In genomic region chr17:75524971-75525805, GRCh38 we compare ENCODE assay signal across 1 cellular context.
TF ChIP-seq lines count a peak whose summit lies in the region.

Gene LLGL2 (plus strand): TSS chr17:75525697. CDS start chr17:75543427, 17,730 bp downstream.

TF ChIP-seq in HepG2, 621 proteins besides CTCF, POLR2A, EP300 and RAD21 (continued from another document and continues in another):
- TF ChIP-seq ZNF446 (CRISPR knock-in tag; IDR thresholded peaks at IDR 0.05) (0 out of 2 replicates have a peak, but pooled peaks have one; percentile 66), ZNF33A (CRISPR knock-in tag; IDR thresholded peaks at IDR 0.05; ENCODE audit: borderline replicate concordance) (no peak), ETV5 (CRISPR knock-in tag; IDR thresholded peaks at IDR 0.05; ENCODE audit: borderline replicate concordance) (peak; percentile 31; the same call in 1 of the 2 replicates), KDM1A (CRISPR knock-in tag; IDR thresholded peaks at IDR 0.05) (0 out of 2 replicates have a peak, but pooled peaks have one; percentile 39), CREBL2 (CRISPR knock-in tag; IDR thresholded peaks at IDR 0.05; ENCODE audit: borderline replicate concordance) (no peak; the same call in 1 of the 2 replicates), ZNF142 (CRISPR knock-in tag; IDR thresholded peaks at IDR 0.05) (0 out of 2 replicates have a peak, but pooled peaks have one; percentile 58), ATF7-NPFF (CRISPR knock-in tag; IDR thresholded peaks at IDR 0.05; ENCODE audit: low read depth) (peak; percentile 38; the same call in 1 of the 2 replicates), RNF2 (conservative IDR thresholded peaks at IDR 0.05; ENCODE audit: low read depth) (peak; percentile 47; the same call in 1 of the 2 replicates), HNRNPLL (IDR thresholded peaks at IDR 0.05; ENCODE audit: low read depth, low read length, poor library complexity, severe bottlenecking) (peak; percentile 82), TEAD3 (CRISPR knock-in tag; optimal IDR thresholded peaks at IDR 0.05; ENCODE audit: borderline replicate concordance) (peak; percentile 25), ATF5 (CRISPR knock-in tag; IDR thresholded peaks at IDR 0.05; ENCODE audit: low read depth) (no peak), FOSL2 (CRISPR knock-in tag; IDR thresholded peaks at IDR 0.05) (peak; percentile 4), UBTF (CRISPR knock-in tag; IDR thresholded peaks at IDR 0.05) (peak; percentile 90), NFKBIZ (CRISPR knock-in tag; IDR thresholded peaks at IDR 0.05) (peak; percentile 76), SRSF1 (optimal IDR thresholded peaks at IDR 0.05; ENCODE audit: low read depth, low read length) (peak; percentile 66), HMGXB3 (CRISPR knock-in tag; IDR thresholded peaks at IDR 0.05; ENCODE audit: borderline replicate concordance) (no peak), ZNF562 (CRISPR knock-in tag; IDR thresholded peaks at IDR 0.05; ENCODE audit: borderline replicate concordance) (no peak), ZNF260 (CRISPR knock-in tag; IDR thresholded peaks at IDR 0.05; ENCODE audit: borderline replicate concordance, low read depth) (no peak), CERS6 (CRISPR knock-in tag; IDR thresholded peaks at IDR 0.05) (0 out of 2 replicates have a peak, but pooled peaks have one; percentile 45), ZNF432 (CRISPR knock-in tag; IDR thresholded peaks at IDR 0.05; ENCODE audit: borderline replicate concordance) (no peak), ZBTB43 (CRISPR knock-in tag; conservative IDR thresholded peaks at IDR 0.05) (peak; percentile 65; the same call in 1 of the 2 replicates), HNF4A (CRISPR knock-in tag; IDR thresholded peaks at IDR 0.05) (0 out of 2 replicates have a peak, but pooled peaks have one; percentile 3), ELF3 (CRISPR knock-in tag; IDR thresholded peaks at IDR 0.05) (peak; percentile 63), ZNF607 (CRISPR knock-in tag; IDR thresholded peaks at IDR 0.05; ENCODE audit: borderline replicate concordance) (peak; percentile 73; the same call in 1 of the 2 replicates), ZNF709 (CRISPR knock-in tag; IDR thresholded peaks at IDR 0.05) (peak; percentile 87; the same call in 1 of the 2 replicates), SKI (IDR thresholded peaks at IDR 0.05; ENCODE audit: partially characterized antibody) (peak; percentile 51), ZNF598 (CRISPR knock-in tag; IDR thresholded peaks at IDR 0.05; ENCODE audit: borderline replicate concordance) (no peak; the same call in 1 of the 2 replicates), ARNT2 (CRISPR knock-in tag; IDR thresholded peaks at IDR 0.05; ENCODE audit: low read depth) (peak; percentile 27; the same call in 1 of the 2 replicates), ZNF792 (CRISPR knock-in tag; IDR thresholded peaks at IDR 0.05) (peak; percentile 83), YY1 (IDR thresholded peaks at IDR 0.05; ENCODE audit: insufficient read depth, insufficient replicate concordance, low read depth, low read length) (peak; percentile 76), NR0B2 (CRISPR knock-in tag; IDR thresholded peaks at IDR 0.05) (peak; percentile 65), EED (CRISPR knock-in tag; IDR thresholded peaks at IDR 0.05) (no peak), ZKSCAN8 (CRISPR knock-in tag; IDR thresholded peaks at IDR 0.05; ENCODE audit: borderline replicate concordance) (peak; percentile 49; the same call in 1 of the 2 replicates), POGZ (CRISPR knock-in tag; IDR thresholded peaks at IDR 0.05) (peak; percentile 55), ZMYM4 (CRISPR knock-in tag; IDR thresholded peaks at IDR 0.05) (peak; percentile 75; the same call in 1 of the 2 replicates), ASH2L (IDR thresholded peaks at IDR 0.05; ENCODE audit: insufficient read length, low read depth, low read length) (peak; percentile 71), ZNF414 (CRISPR knock-in tag; IDR thresholded peaks at IDR 0.05) (peak; percentile 86; the same call in 1 of the 2 replicates), TAF1 (CRISPR knock-in tag; IDR thresholded peaks at IDR 0.05) (peak; percentile 57), POGK (CRISPR knock-in tag; conservative IDR thresholded peaks at IDR 0.05) (peak; percentile 56), MYC (CRISPR knock-in tag; IDR thresholded peaks at IDR 0.05; ENCODE audit: borderline replicate concordance) (peak; percentile 78), ARHGAP35 (CRISPR knock-in tag; IDR thresholded peaks at IDR 0.05; ENCODE audit: borderline replicate concordance) (peak; percentile 37; the same call in 1 of the 2 replicates), ZNF550 (CRISPR knock-in tag; IDR thresholded peaks at IDR 0.05; ENCODE audit: borderline replicate concordance) (no peak), ZSCAN22 (CRISPR knock-in tag; IDR thresholded peaks at IDR 0.05) (no peak)
